ENCODE assay signal across 4 cellular contexts in genomic region chr18:3315344-3315743, GRCh38. TPM values are rescaled to one million over a fixed set of nuclear protein-coding genes. Genes with fewer than 3 reads are reported as not detected.
A peak's percentile ranks its signal among the peaks of the same experiment; 100 is the strongest.
DNase-seq lines count a peak whose midpoint lies in the region; ATAC-seq, FAIRE-seq and TF ChIP-seq lines count a peak whose summit lies in the region.
"Not testable (repeated sequence)": the region's sequence is repeated elsewhere in the genome, so short reads cannot be mapped to it uniquely, and the experiment has no call there.

No MANE protein-coding gene starts in this region.

- H4K20me1 ChIP-seq in K562 (replicated peaks; ENCODE audit: control insufficient read depth, insufficient read depth, low read length): not testable (repeated sequence)

- not testable (repeated sequence) for H3K4me1 ChIP-seq in HEK293 (ENCODE audit: control insufficient read depth, insufficient read depth, low read length); K562 (replicated peaks in 1 of 2; ENCODE audit: control insufficient read depth in 2 of 2, insufficient read depth in 2 of 2, low read length in 2 of 2)

- in situ Hi-C loops in K562 (cut with MboI): not testable (repeated sequence)

- not testable (repeated sequence) for H3K36me3 Mint-ChIP-seq in activated CD4-positive, alpha-beta T cell treated with anti-CD3 and anti-CD28 coated beads, Interleukin-2, amount 10 ng/mL, durations not matched to agents 24 days and 14 days (ENCODE audit: low read depth)

- peaks cover 14% of the 10 kb centered on the region for H3K9me3 Mint-ChIP-seq in activated CD4-positive, alpha-beta T cell treated with anti-CD3 and anti-CD28 coated beads, Interleukin-2, amount 10 ng/mL, durations not matched to agents 24 days and 14 days

- POLR2A ChIA-PET in HEK293 (lab: Yijun Ruan, JAX): not testable (repeated sequence)
- POLR2A ChIA-PET in K562 (lab: Yijun Ruan, JAX): interaction anchor here (0.7 kb wide), 1 partner anchor 222 kb away, joined by 3 read pairs; no protein-coding TSS in a partner anchor

- not testable (repeated sequence) for H3K4me2 ChIP-seq in K562 (ENCODE audit: insufficient read depth, low read length)

- H3K9me1 ChIP-seq in K562 (ENCODE audit: control insufficient read depth, insufficient read depth, low read length): not testable (repeated sequence)

- not testable (repeated sequence) for H3K36me3 ChIP-seq in HEK293 (ENCODE audit: control insufficient read depth in 2 of 2, insufficient read depth in 1 of 2, low read length in 2 of 2); K562 (ENCODE audit: control insufficient read depth, insufficient read depth, low read length)

- not testable (repeated sequence) for BruUV-seq in K562 (replicated peaks; lab: Mats Ljungman, UMichigan)

- not testable (repeated sequence) for H3K27ac ChIP-seq in HEK293 (ENCODE audit: extremely low read depth, low read depth, low read length); K562 (ENCODE audit: extremely low read depth, low read depth, low read length)

- intact Hi-C loops in activated CD4-positive, alpha-beta T cell treated with anti-CD3 and anti-CD28 coated beads, Interleukin-2, amount 10 ng/mL, durations not matched to agents 24 days and 14 days (cut with micrococcal nuclease); K562 (cut with micrococcal nuclease): not testable (repeated sequence)

- H3K27me3 Mint-ChIP-seq in activated CD4-positive, alpha-beta T cell treated with anti-CD3 and anti-CD28 coated beads, Interleukin-2, amount 10 ng/mL, durations not matched to agents 24 days and 14 days: not testable (repeated sequence)

- 62% methylated on average over 1 of the region's 1 CpG for WGBS in K562 (ENCODE audit: insufficient coverage, low coverage, missing lambda C conversion rate)

- H3K9me3 ChIP-seq in HEK293 (ENCODE audit: control insufficient read depth, insufficient read depth, low read depth, low read length); K562 (replicated peaks; ENCODE audit: control insufficient read depth, insufficient read depth, low read depth, low read length): not testable (repeated sequence)

- H2AFZ ChIP-seq in K562 (ENCODE audit: low read depth, low read length): not testable (repeated sequence)

- H3K27me3 ChIP-seq in K562 (ENCODE audit: control insufficient read depth in 2 of 2, insufficient read depth in 2 of 2, low read length in 2 of 2): not testable (repeated sequence)

- not testable (repeated sequence) for H3K9ac ChIP-seq in K562 (ENCODE audit: insufficient read depth in 1 of 2, low read depth in 2 of 2, low read length in 2 of 2)

- H3K4me3 ChIP-seq in HEK293 (ENCODE audit: low read depth, low read length); K562: not testable (repeated sequence)

- TF ChIP-seq POLR2A in K562 (conservative IDR thresholded peaks at IDR 0.05): not testable (repeated sequence)

- not testable (repeated sequence) for H3K4me1 Mint-ChIP-seq in activated CD4-positive, alpha-beta T cell treated with anti-CD3 and anti-CD28 coated beads, Interleukin-2, amount 10 ng/mL, durations not matched to agents 24 days and 14 days

- H3K27ac Mint-ChIP-seq in activated CD4-positive, alpha-beta T cell treated with anti-CD3 and anti-CD28 coated beads, Interleukin-2, amount 10 ng/mL, durations not matched to agents 24 days and 14 days: not testable (repeated sequence)

- not testable (repeated sequence) for ATAC-seq in K562

- TF ChIP-seq CTCF in HEK293 (tag by site-specific recombination; IDR thresholded peaks at IDR 0.05); K562 (IDR thresholded peaks at IDR 0.05 in 2 of 3, conservative IDR thresholded peaks at IDR 0.05 in 1 of 3; ENCODE audit: insufficient read depth in 2 of 3, low read depth in 1 of 3, low read length in 3 of 3): not testable (repeated sequence)

- H3K79me2 ChIP-seq in K562 (ENCODE audit: control insufficient read depth, insufficient read depth, low read length): not testable (repeated sequence)

- DNase-seq in activated CD4-positive, alpha-beta T cell treated with anti-CD3 and anti-CD28 coated beads, Interleukin-2, amount 10 ng/mL, durations not matched to agents 24 days and 14 days: peak; percentile 34
- not testable (repeated sequence) for DNase-seq in K562 (ENCODE audit: extremely low read depth in 1 of 4, low spot score in 3 of 4); urothelium cell line (ENCODE audit: low spot score)

- TF ChIP-seq EP300 in K562 (IDR thresholded peaks at IDR 0.05; ENCODE audit: low read length): not testable (repeated sequence)

- CTCF ChIA-PET in HEK293 (lab: Yijun Ruan, JAX): interaction anchor here (0.8 kb wide), 1 partner anchor 18 kb away, joined by 3 read pairs; no protein-coding TSS in a partner anchor
- CTCF ChIA-PET in K562 (lab: Yijun Ruan, JAX; ENCODE audit: low intra/inter-chr PET ratio): not testable (repeated sequence)

- TF ChIP-seq RAD21 in K562 (CRISPR knock-in tag; conservative IDR thresholded peaks at IDR 0.05 in 1 of 2, IDR thresholded peaks at IDR 0.05 in 1 of 2): not testable (repeated sequence)

- not testable (repeated sequence) for FAIRE-seq in K562 (lab: Jason Lieb, UNC)
- peak; percentile 84 for FAIRE-seq in urothelium cell line (lab: Jason Lieb, UNC)

- H3K4me3 Mint-ChIP-seq in activated CD4-positive, alpha-beta T cell treated with anti-CD3 and anti-CD28 coated beads, Interleukin-2, amount 10 ng/mL, durations not matched to agents 24 days and 14 days: not testable (repeated sequence)

TF ChIP-seq in HEK293, 187 proteins besides CTCF, POLR2A, EP300 and RAD21:
- peak; percentile 54 for TF ChIP-seq ZNF146 (tag by site-specific recombination; IDR thresholded peaks at IDR 0.05)
- TF ChIP-seq, protein P1, sequence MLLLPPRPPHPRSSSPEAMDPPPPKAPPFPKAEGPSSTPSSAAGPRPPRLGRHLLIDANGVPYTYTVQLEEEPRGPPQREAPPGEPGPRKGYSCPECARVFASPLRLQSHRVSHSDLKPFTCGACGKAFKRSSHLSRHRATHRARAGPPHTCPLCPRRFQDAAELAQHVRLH (tag by site-specific recombination; IDR thresholded peaks at IDR 0.05): 0 out of 2 replicates have a peak, but pooled peaks have one; percentile 35

TF ChIP-seq in K562, 482 proteins besides CTCF, POLR2A, EP300 and RAD21:
- TF ChIP-seq KDM1A (IDR thresholded peaks at IDR 0.05) (0 out of 4 replicates have a peak, but pooled peaks of 1 of the 2 experiments have one; percentile 16), ZNF146 (CRISPR knock-in tag; IDR thresholded peaks at IDR 0.05; ENCODE audit: unreplicated experiment) (peak; percentile 73), BCOR (IDR thresholded peaks at IDR 0.05) (peak; percentile 38; the same call in 1 of the 2 replicates)

RNA-seq across cellular contexts. Expression of gene MYL12B, which starts 53.4 kb away (rescaled TPM):
- total RNA-seq in activated CD4-positive, alpha-beta T cell treated with anti-CD3 and anti-CD28 coated beads, Interleukin-2, amount 10 ng/mL, durations not matched to agents 24 days and 14 days: 239 and 245 TPM in 2 replicates
- total RNA-seq in K562 (2011; cell fraction: chromatin; rRNA removed; ENCODE audit: low replicate concordance): 18.4 and 30.7 TPM in 2 replicates
- 35.7 and 36.0 TPM in 2 replicates for total RNA-seq in K562 (2011; cell fraction: nucleolus; rRNA removed)
- total RNA-seq in K562 (2011; cell fraction: nucleoplasm; rRNA removed): 40.3 and 46.9 TPM in 2 replicates
- total RNA-seq in K562 (2014; rRNA removed) (220 and 238 TPM in 2 replicates), K562 (2014; rRNA removed; fragmentation: Illumina TruSeq; extraction: Trizol) (478 and 512 TPM in 2 replicates), K562 (2015; rRNA removed; fragmentation: Illumina TruSeq; extraction: Trizol) (357 and 396 TPM in 2 replicates), K562 (2021) (242 and 256 TPM in 2 replicates)
- polyA plus RNA-seq in K562 (2011; rRNA removed) (531 and 554 TPM in 2 replicates), K562 (2014; fragmentation: Illumina TruSeq; extraction: Trizol) (451 and 463 TPM in 2 replicates), K562 (2014; fragmentation: Nextera tagmentation; extraction: Ambion mirVana) (100 to 1,000 TPM; 913 to 995 TPM), K562 (2014; rRNA removed) (270 and 274 TPM in 2 replicates)
- 196 and 355 TPM in 2 replicates for polyA plus RNA-seq in K562 (2011; cell fraction: cytosol; rRNA removed)
- 72.1 and 160 TPM in 2 replicates for polyA plus RNA-seq in K562 (2011; cell fraction: nucleus; rRNA removed)
- 338 and 426 TPM in 2 replicates for polyA plus RNA-seq in K562 (2012)
- polyA minus RNA-seq in K562 (2011; rRNA and poly(A)+ RNA removed): 343 and 432 TPM in 2 replicates
- 128 and 163 TPM in 2 replicates for polyA minus RNA-seq in K562 (2011; cell fraction: cytosol; rRNA and poly(A)+ RNA removed)
- polyA minus RNA-seq in K562 (2011; cell fraction: nucleus; rRNA and poly(A)+ RNA removed): 25.4 and 59.0 TPM in 2 replicates
